In genomic region chr12:128056299-128056885, GRCh38 we compare ENCODE assay signal across 1 cellular context.
TF ChIP-seq lines count a peak whose summit lies in the region.

No MANE protein-coding gene starts in this region.

TF ChIP-seq in H1, 55 proteins besides CTCF, POLR2A, EP300 and RAD21 (continued from another document):
- peak; percentile 14 for TF ChIP-seq NANOG (IDR thresholded peaks at IDR 0.05; ENCODE audit: insufficient read depth, low read depth, low read length, poor library complexity, severe bottlenecking)
